Comparison of ENCODE assay signal across 2 cellular contexts in the genomic region with DNA sequence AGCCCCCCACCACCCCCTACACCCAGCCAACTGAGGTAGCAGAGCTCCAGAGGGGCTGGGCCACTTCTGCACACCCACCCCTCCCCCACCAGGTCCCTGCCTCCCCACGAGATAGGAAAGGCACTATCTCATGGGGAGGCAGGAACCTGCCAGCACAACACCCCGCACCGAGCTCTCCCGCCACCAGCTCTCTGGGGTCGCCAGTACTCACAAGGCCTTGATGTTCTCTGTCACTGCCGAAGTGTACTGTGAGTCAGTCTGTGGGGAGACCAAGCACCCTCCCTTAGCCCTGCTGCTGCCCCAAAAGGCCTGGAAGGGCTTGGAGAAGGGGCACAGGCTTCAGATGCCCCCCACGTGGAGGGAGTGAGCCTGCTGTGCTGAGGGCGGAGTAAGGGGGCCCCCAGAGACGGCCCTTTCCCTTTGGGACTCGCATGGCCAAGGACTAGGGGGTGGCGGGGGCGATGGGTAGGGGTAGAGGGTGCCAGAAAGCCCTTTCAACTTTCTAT.
TF ChIP-seq lines count a peak whose summit lies in the region.

No MANE protein-coding gene starts in this region.

TF ChIP-seq in IMR-90, 13 proteins besides CTCF, POLR2A, EP300 and RAD21:
- TF ChIP-seq BHLHE40 (IDR thresholded peaks at IDR 0.05; ENCODE audit: low read depth, low read length) (no peak), RCOR1 (IDR thresholded peaks at IDR 0.05; ENCODE audit: insufficient replicate concordance, low read length) (no peak), MXI1 (IDR thresholded peaks at IDR 0.05; ENCODE audit: borderline replicate concordance, low read depth, low read length) (no peak), CEBPB (IDR thresholded peaks at IDR 0.05; ENCODE audit: low read depth, low read length) (no peak), NFE2L2 (IDR thresholded peaks at IDR 0.05; ENCODE audit: low read depth, low read length) (no peak), MAFK (IDR thresholded peaks at IDR 0.05; ENCODE audit: low read depth, low read length) (no peak), FOS (IDR thresholded peaks at IDR 0.05; ENCODE audit: low read depth, low read length) (no peak), MAZ (IDR thresholded peaks at IDR 0.05; ENCODE audit: borderline replicate concordance, low read depth, low read length) (no peak), CHD1 (IDR thresholded peaks at IDR 0.05; ENCODE audit: low read depth, low read length) (no peak), RFX5 (IDR thresholded peaks at IDR 0.05; ENCODE audit: low read depth, low read length) (no peak), SMC3 (IDR thresholded peaks at IDR 0.05; ENCODE audit: low read depth, low read length) (no peak)
- TF ChIP-seq, protein P1, sequence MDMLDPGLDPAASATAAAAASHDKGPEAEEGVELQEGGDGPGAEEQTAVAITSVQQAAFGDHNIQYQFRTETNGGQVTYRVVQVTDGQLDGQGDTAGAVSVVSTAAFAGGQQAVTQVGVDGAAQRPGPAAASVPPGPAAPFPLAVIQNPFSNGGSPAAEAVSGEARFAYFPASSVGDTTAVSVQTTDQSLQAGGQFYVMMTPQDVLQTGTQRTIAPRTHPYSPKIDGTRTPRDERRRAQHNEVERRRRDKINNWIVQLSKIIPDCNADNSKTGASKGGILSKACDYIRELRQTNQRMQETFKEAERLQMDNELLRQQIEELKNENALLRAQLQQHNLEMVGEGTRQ (IDR thresholded peaks at IDR 0.05; ENCODE audit: low read depth, low read length) = no peak
- TF ChIP-seq, protein P2, sequence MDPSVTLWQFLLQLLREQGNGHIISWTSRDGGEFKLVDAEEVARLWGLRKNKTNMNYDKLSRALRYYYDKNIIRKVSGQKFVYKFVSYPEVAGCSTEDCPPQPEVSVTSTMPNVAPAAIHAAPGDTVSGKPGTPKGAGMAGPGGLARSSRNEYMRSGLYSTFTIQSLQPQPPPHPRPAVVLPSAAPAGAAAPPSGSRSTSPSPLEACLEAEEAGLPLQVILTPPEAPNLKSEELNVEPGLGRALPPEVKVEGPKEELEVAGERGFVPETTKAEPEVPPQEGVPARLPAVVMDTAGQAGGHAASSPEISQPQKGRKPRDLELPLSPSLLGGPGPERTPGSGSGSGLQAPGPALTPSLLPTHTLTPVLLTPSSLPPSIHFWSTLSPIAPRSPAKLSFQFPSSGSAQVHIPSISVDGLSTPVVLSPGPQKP (IDR thresholded peaks at IDR 0.05; ENCODE audit: borderline replicate concordance, low read depth, low read length) = no peak

TF ChIP-seq in K562, 482 proteins besides CTCF, POLR2A, EP300 and RAD21:
- TF ChIP-seq, protein P3, sequence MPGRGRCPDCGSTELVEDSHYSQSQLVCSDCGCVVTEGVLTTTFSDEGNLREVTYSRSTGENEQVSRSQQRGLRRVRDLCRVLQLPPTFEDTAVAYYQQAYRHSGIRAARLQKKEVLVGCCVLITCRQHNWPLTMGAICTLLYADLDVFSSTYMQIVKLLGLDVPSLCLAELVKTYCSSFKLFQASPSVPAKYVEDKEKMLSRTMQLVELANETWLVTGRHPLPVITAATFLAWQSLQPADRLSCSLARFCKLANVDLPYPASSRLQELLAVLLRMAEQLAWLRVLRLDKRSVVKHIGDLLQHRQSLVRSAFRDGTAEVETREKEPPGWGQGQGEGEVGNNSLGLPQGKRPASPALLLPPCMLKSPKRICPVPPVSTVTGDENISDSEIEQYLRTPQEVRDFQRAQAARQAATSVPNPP (IDR thresholded peaks at IDR 0.05; ENCODE audit: borderline replicate concordance, insufficient read depth, insufficient read length) = no peak
- peak; percentile 37 for TF ChIP-seq PCBP1 (IDR thresholded peaks at IDR 0.05; ENCODE audit: low read depth, low read length, poor library complexity, severe bottlenecking)
- no peak for TF ChIP-seq CCAR2 (IDR thresholded peaks at IDR 0.05; ENCODE audit: low read depth, low read length)
- TF ChIP-seq MTA1 (IDR thresholded peaks at IDR 0.05; ENCODE audit: borderline replicate concordance) = no peak
- TF ChIP-seq, protein P4, sequence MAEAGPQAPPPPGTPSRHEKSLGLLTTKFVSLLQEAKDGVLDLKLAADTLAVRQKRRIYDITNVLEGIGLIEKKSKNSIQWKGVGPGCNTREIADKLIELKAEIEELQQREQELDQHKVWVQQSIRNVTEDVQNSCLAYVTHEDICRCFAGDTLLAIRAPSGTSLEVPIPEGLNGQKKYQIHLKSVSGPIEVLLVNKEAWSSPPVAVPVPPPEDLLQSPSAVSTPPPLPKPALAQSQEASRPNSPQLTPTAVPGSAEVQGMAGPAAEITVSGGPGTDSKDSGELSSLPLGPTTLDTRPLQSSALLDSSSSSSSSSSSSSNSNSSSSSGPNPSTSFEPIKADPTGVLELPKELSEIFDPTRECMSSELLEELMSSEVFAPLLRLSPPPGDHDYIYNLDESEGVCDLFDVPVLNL (CRISPR knock-in tag; IDR thresholded peaks at IDR 0.05; ENCODE audit: low read depth) = no peak
- no peak for TF ChIP-seq HOXB6 (CRISPR knock-in tag; IDR thresholded peaks at IDR 0.05; ENCODE audit: borderline replicate concordance)
- TF ChIP-seq, protein P5, sequence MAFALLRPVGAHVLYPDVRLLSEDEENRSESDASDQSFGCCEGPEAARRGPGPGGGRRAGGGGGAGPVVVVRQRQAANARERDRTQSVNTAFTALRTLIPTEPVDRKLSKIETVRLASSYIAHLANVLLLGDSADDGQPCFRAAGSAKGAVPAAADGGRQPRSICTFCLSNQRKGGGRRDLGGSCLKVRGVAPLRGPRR (CRISPR knock-in tag; IDR thresholded peaks at IDR 0.05) = no peak
- no peak for TF ChIP-seq NUFIP1 (IDR thresholded peaks at IDR 0.05; ENCODE audit: partially characterized antibody)
- TF ChIP-seq, protein P6, sequence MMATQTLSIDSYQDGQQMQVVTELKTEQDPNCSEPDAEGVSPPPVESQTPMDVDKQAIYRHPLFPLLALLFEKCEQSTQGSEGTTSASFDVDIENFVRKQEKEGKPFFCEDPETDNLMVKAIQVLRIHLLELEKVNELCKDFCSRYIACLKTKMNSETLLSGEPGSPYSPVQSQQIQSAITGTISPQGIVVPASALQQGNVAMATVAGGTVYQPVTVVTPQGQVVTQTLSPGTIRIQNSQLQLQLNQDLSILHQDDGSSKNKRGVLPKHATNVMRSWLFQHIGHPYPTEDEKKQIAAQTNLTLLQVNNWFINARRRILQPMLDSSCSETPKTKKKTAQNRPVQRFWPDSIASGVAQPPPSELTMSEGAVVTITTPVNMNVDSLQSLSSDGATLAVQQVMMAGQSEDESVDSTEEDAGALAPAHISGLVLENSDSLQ (IDR thresholded peaks at IDR 0.05) = no peak
- TF ChIP-seq KLF6 (CRISPR knock-in tag; IDR thresholded peaks at IDR 0.05; ENCODE audit: borderline replicate concordance) = no peak
- TF ChIP-seq, protein P7, sequence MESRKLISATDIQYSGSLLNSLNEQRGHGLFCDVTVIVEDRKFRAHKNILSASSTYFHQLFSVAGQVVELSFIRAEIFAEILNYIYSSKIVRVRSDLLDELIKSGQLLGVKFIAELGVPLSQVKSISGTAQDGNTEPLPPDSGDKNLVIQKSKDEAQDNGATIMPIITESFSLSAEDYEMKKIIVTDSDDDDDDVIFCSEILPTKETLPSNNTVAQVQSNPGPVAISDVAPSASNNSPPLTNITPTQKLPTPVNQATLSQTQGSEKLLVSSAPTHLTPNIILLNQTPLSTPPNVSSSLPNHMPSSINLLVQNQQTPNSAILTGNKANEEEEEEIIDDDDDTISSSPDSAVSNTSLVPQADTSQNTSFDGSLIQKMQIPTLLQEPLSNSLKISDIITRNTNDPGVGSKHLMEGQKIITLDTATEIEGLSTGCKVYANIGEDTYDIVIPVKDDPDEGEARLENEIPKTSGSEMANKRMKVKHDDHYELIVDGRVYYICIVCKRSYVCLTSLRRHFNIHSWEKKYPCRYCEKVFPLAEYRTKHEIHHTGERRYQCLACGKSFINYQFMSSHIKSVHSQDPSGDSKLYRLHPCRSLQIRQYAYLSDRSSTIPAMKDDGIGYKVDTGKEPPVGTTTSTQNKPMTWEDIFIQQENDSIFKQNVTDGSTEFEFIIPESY (CRISPR knock-in tag; IDR thresholded peaks at IDR 0.05) = peak; percentile 86; the same call in 1 of the 2 replicates
